Comparison of ENCODE assay signal across 9 cellular contexts in genomic region chr5:137497396-137498290, GRCh38. TPM values are rescaled to one million over a fixed set of nuclear protein-coding genes. Genes with fewer than 3 reads are reported as not detected.
DNase-seq lines count a peak whose midpoint lies in the region; TF ChIP-seq lines count a peak whose summit lies in the region.
"Had no signal": no experiment of that assay in that cellular context is flagged by ENCODE, and none has a peak within 500 bp of the region (broad histone marks: within the 10 kb centered on the region; RNA-seq: fewer than 3 reads in every experiment).

No MANE protein-coding gene starts in this region.

- H3K4me3 Mint-ChIP-seq in nephron progenitor cell: peak overlapping the region; percentile 64
- H3K4me3 Mint-ChIP-seq: CD4-positive, alpha-beta T cell had no signal

- H3K27me3 ChIP-seq in dorsolateral prefrontal cortex: no peaks in the 10 kb centered on the region

- no peak overlapping the region for H3K4me3 ChIP-seq in Jurkat, Clone E6-1 (ENCODE audit: low read length)
- peak overlapping the region; percentile 40 to 95 (median 82) for H3K4me3 ChIP-seq in dorsolateral prefrontal cortex

- H3K27ac Mint-ChIP-seq in nephron progenitor cell: no peak overlapping the region
- H3K27ac Mint-ChIP-seq: CD4-positive, alpha-beta T cell had no signal

- TF ChIP-seq CTCF in dorsolateral prefrontal cortex (IDR thresholded peaks at IDR 0.05 in 54 of 56, conservative IDR thresholded peaks at IDR 0.05 in 2 of 56; ENCODE audit: low read depth in 1 of 56, partially characterized antibody in 56 of 56) (peak in 51 of 56 donors; percentile 17 to 70 (median 45)), nephron progenitor cell (IDR thresholded peaks at IDR 0.05) (no peak)

- H3K4me1 Mint-ChIP-seq in nephron progenitor cell: no peaks in the 10 kb centered on the region

- in situ Hi-C loops in ACHN (cut with HindIII; ENCODE audit: low pct_ligation_motif_present, low pct_unique_long_range_greater_than_20kb, low sequenced_read_pairs): loop anchor here (10.0 kb wide), 1 partner anchor 173 kb away; no protein-coding TSS in a partner anchor

- no peaks in the 10 kb centered on the region for H3K36me3 Mint-ChIP-seq in nephron progenitor cell (ENCODE audit: low read depth)

- intact Hi-C loops in dorsolateral prefrontal cortex (cut with DNase I): loop anchor here (2.0 to 5.0 kb wide), 7 partner anchors 35 to 695 kb away; no protein-coding TSS in a partner anchor

- H3K27ac ChIP-seq in dorsolateral prefrontal cortex: peak overlapping the region in 57 of 59 donors; percentile 4 to 96 (median 89)

- DNase-seq in ACHN (peak; percentile 29), dorsolateral prefrontal cortex (peak in 8 of 10 donors; percentile 40 to 69 (median 54)), nephron progenitor cell (no peak), NOMO-1 (lab: John Stamatoyannopoulos, UW; ENCODE audit: unreplicated experiment in 2 of 2) (no peak), T1000 (lab: John Stamatoyannopoulos, UW) (no peak), mesenteric fat pad (ENCODE audit: low spot score) (no peak)
- peak; percentile 4 for DNase-seq in Jurkat, Clone E6-1 (ENCODE audit: low read depth, low spot score)
- no peak for DNase-seq in activated effector memory CD4-positive, alpha-beta T cell treated with Interleukin-2 at 50 U/mL for 16 hours
- DNase-seq: CD4-positive, alpha-beta T cell had no signal

- H3K27me3 Mint-ChIP-seq in nephron progenitor cell (ENCODE audit: low read depth, poor library complexity): peaks cover 46% of the 10 kb centered on the region

- H3K9me3 Mint-ChIP-seq in nephron progenitor cell: no peaks in the 10 kb centered on the region
- H3K9me3 Mint-ChIP-seq: CD4-positive, alpha-beta T cell had no signal

RNA-seq across cellular contexts. Expression of gene SPOCK1, which starts 1.5 kb away (rescaled TPM):
- not detected for polyA plus RNA-seq in Jurkat, Clone E6-1 (2012; ENCODE audit: insufficient read depth, insufficient read length)
- 100 to 1,000 TPM; 164 to 817 (median 487) TPM for total RNA-seq in dorsolateral prefrontal cortex
- 59.8 TPM for total RNA-seq in mesenteric fat pad
- total RNA-seq: CD4-positive, alpha-beta T cell had no signal

Comparison
In these comparisons a context has a peak if more than half of its experiments do, and no peak if none do; other contexts are left out.
1. DNase-seq: peak in ACHN (single experiment), Jurkat, Clone E6-1 (single experiment) and dorsolateral prefrontal cortex (8 of 10); none in nephron progenitor cell (single experiment), activated effector memory CD4-positive, alpha-beta T cell treated with Interleukin-2 at 50 U/mL for 16 hours (single experiment), NOMO-1 (0 of 2), T1000 (single experiment) and mesenteric fat pad (single experiment).